Comparison of ENCODE assay signal across 12 cellular contexts in genomic region chr19:11453468-11454341, GRCh38. TPM values are rescaled to one million over a fixed set of nuclear protein-coding genes. Genes with fewer than 3 reads are reported as not detected.
DNase-seq lines count a peak whose midpoint lies in the region; ATAC-seq, FAIRE-seq and TF ChIP-seq lines count a peak whose summit lies in the region.
"Had no signal": no experiment of that assay in that cellular context is flagged by ENCODE, and none has a peak within 500 bp of the region (broad histone marks: within the 10 kb centered on the region; RNA-seq: fewer than 3 reads in every experiment).

No MANE protein-coding gene starts in this region.

- no peaks in the 10 kb centered on the region for H3K9me3 Mint-ChIP-seq in activated T-cell treated with anti-CD3 and anti-CD28 coated beads, Interleukin-2, amount 50 U/mL, for 4 hours
- H3K9me3 Mint-ChIP-seq: CD4-positive, alpha-beta memory T cell had no signal

- H2AFZ ChIP-seq in OCI-LY7 (ENCODE audit: low read length) (no peak overlapping the region), endothelial cell of umbilical vein (ENCODE audit: low read depth, low read length) (no peak overlapping the region)

- no peaks in the 10 kb centered on the region for H3K9me2 ChIP-seq in OCI-LY7 (ENCODE audit: insufficient read depth, low read length)

- H3K4me1 Mint-ChIP-seq in activated T-cell treated with anti-CD3 and anti-CD28 coated beads, Interleukin-2, amount 50 U/mL, for 4 hours (ENCODE audit: low read depth), result no peaks in the 10 kb centered on the region

- POLR2A ChIA-PET in OCI-LY7 (lab: Charles Lee), result no interaction called here
- POLR2A ChIA-PET in endothelial cell of umbilical vein (lab: Charles Lee), result no interaction called here

- peak; percentile 42 to 43 for ATAC-seq in activated T-cell treated with anti-CD3 and anti-CD28 coated beads, Interleukin-2, amount 50 U/mL, for 4 hours

- H3K79me2 ChIP-seq in OCI-LY7 (ENCODE audit: insufficient read depth, low read depth, low read length) (no peaks in the 10 kb centered on the region), endothelial cell of umbilical vein (ENCODE audit: control insufficient read depth, insufficient read depth, low read length) (no peaks in the 10 kb centered on the region)

- TF ChIP-seq POLR2A in endothelial cell of umbilical vein (IDR thresholded peaks at IDR 0.05; ENCODE audit: low read depth, low read length), result no peak

- H3K27ac ChIP-seq in OCI-LY7 (ENCODE audit: low read depth, low read length, poor library complexity, severe bottlenecking) (no peak overlapping the region), endothelial cell of umbilical vein (ENCODE audit: insufficient read depth, low read depth, low read length) (no peak overlapping the region)
- H3K27ac ChIP-seq: heart left ventricle had no signal

- no peaks in the 10 kb centered on the region for H3K27me3 Mint-ChIP-seq in activated T-cell treated with anti-CD3 and anti-CD28 coated beads, Interleukin-2, amount 50 U/mL, for 4 hours (ENCODE audit: low read depth)

- intact Hi-C loops in OCI-LY7 (cut with micrococcal nuclease; ENCODE audit: unreplicated experiment) (loop anchor here (2.0 kb wide), 1 partner anchor 29 kb away; no protein-coding TSS in a partner anchor), endothelial cell of umbilical vein (cut with micrococcal nuclease) (no loop called here)

- H3K4me1 ChIP-seq in OCI-LY7 (ENCODE audit: insufficient read depth, low read length, poor library complexity, severe bottlenecking) (peaks cover 12% of the 10 kb centered on the region), endothelial cell of umbilical vein (ENCODE audit: control insufficient read depth, extremely low read depth, insufficient read depth, low read length) (no peaks in the 10 kb centered on the region)

- TF ChIP-seq CTCF in OCI-LY7 (conservative IDR thresholded peaks at IDR 0.05; ENCODE audit: low read length), result peak; percentile 87
- peak; percentile 20 to 44 for TF ChIP-seq CTCF in endothelial cell of umbilical vein (IDR thresholded peaks at IDR 0.05; ENCODE audit: extremely low read depth in 1 of 2, insufficient read depth in 1 of 2, low read depth in 1 of 2, low read length in 2 of 2)

- dilution Hi-C loops in endothelial cell of umbilical vein (cut with MboI; ENCODE audit: extremely low pct_ligation_motif_present, low sequenced_read_pairs), result no loop called here

- H3K4me2 ChIP-seq in OCI-LY7 (ENCODE audit: low read length) (no peak overlapping the region), endothelial cell of umbilical vein (ENCODE audit: insufficient read depth, low read length) (no peak overlapping the region)

- no peak overlapping the region for H3K9ac ChIP-seq in endothelial cell of umbilical vein (replicated peaks; ENCODE audit: extremely low read depth, insufficient read depth, low read length)

- no peak for FAIRE-seq in endothelial cell of umbilical vein (lab: Jason Lieb, UNC)

- H4K20me1 ChIP-seq in OCI-LY7 (ENCODE audit: insufficient read depth, low read length) (no peaks in the 10 kb centered on the region), endothelial cell of umbilical vein (replicated peaks; ENCODE audit: control insufficient read depth, extremely low read depth, insufficient read depth, low read length) (no peaks in the 10 kb centered on the region)

- peaks cover 4% of the 10 kb centered on the region for H3K36me3 Mint-ChIP-seq in activated T-cell treated with anti-CD3 and anti-CD28 coated beads, Interleukin-2, amount 50 U/mL, for 4 hours (ENCODE audit: insufficient read depth)

- no TSS peak for BruUV-seq in OCI-LY7 (replicated peaks; lab: Mats Ljungman, UMichigan)
- BruUV-seq in endothelial cell of umbilical vein (replicated peaks; lab: Mats Ljungman, UMichigan), result no TSS peak

- DNase-seq in activated T-cell treated with anti-CD3 and anti-CD28 coated beads, Interleukin-2, amount 50 U/mL, for 4 hours, result no peak
- no peak for DNase-seq in activated T-cell treated with anti-CD3 and anti-CD28 coated beads for 4 hours
- DNase-seq in OCI-LY7 (ENCODE audit: low spot score), result peak; percentile 44
- no peak for DNase-seq in endothelial cell of umbilical vein (ENCODE audit: low read depth, low spot score)
- DNase-seq in stimulated activated naive CD4-positive, alpha-beta T cell treated with Interleukin-2 at 50 U/mL for 16 hours (lab: John Stamatoyannopoulos, UW), result peak; percentile 9
- DNase-seq in NCI-H2171 treated with DMSO at 0.1 percent for 48 hours (lab: John Stamatoyannopoulos, UW), result no peak
- no peak for DNase-seq in epidermal melanocyte (ENCODE audit: insufficient read length, low spot score)
- no peak for DNase-seq in NCI-H1930 (lab: John Stamatoyannopoulos, UW)
- DNase-seq: heart left ventricle, retina had no signal

- no peak overlapping the region for H3K4me3 Mint-ChIP-seq in activated T-cell treated with anti-CD3 and anti-CD28 coated beads, Interleukin-2, amount 50 U/mL, for 4 hours
- H3K4me3 Mint-ChIP-seq: CD4-positive, alpha-beta memory T cell had no signal

- no peaks in the 10 kb centered on the region for H3K9me1 ChIP-seq in endothelial cell of umbilical vein (replicated peaks; ENCODE audit: control insufficient read depth, extremely low read depth, insufficient read depth, low read length)

- CTCF ChIA-PET in OCI-LY7 (lab: Charles Lee; ENCODE audit: unreplicated experiment), result no interaction called here
- CTCF ChIA-PET in endothelial cell of umbilical vein (lab: Charles Lee), result no interaction called here

- H3K27me3 ChIP-seq in endothelial cell of umbilical vein (ENCODE audit: control insufficient read depth in 2 of 2, insufficient read depth in 2 of 2, low read length in 2 of 2), result no peaks in the 10 kb centered on the region

- peaks cover 21% of the 10 kb centered on the region for H3K36me3 ChIP-seq in OCI-LY7 (ENCODE audit: insufficient read depth, low read length)
- peaks cover 2 to 4% of the 10 kb centered on the region in 2 experiments for H3K36me3 ChIP-seq in endothelial cell of umbilical vein (ENCODE audit: control insufficient read depth in 2 of 2, extremely low read depth in 1 of 2, insufficient read depth in 2 of 2, low read length in 2 of 2)

- no peaks in the 10 kb centered on the region for H3K9me3 ChIP-seq in OCI-LY7 (ENCODE audit: low read length)
- H3K9me3 ChIP-seq in endothelial cell of umbilical vein (replicated peaks; ENCODE audit: control insufficient read depth, insufficient read depth, low read length), result no peaks in the 10 kb centered on the region
- H3K9me3 ChIP-seq: heart left ventricle had no signal

- H3K4me3 ChIP-seq in OCI-LY7 (ENCODE audit: low read depth, low read length, poor library complexity, severe bottlenecking) (no peak overlapping the region), endothelial cell of umbilical vein (replicated peaks in 1 of 3; ENCODE audit: insufficient read depth in 1 of 3, low read depth in 1 of 3, low read length in 3 of 3) (no peak overlapping the region)
- H3K4me3 ChIP-seq: heart left ventricle had no signal

RNA-seq across cellular contexts. Expression of gene PRKCSH, which starts 18.3 kb away (rescaled TPM):
- total RNA-seq in activated T-cell treated with anti-CD3 and anti-CD28 coated beads, Interleukin-2, amount 50 U/mL, for 4 hours, result 100 to 1,000 TPM; 273 to 327 (median 319) TPM
- 61.8 and 95.6 TPM in 2 replicates for total RNA-seq in OCI-LY7 (2014; rRNA removed; shearing (Covaris generic))
- 271 and 297 TPM in 2 replicates for total RNA-seq in OCI-LY7 (2022)
- 387 and 425 TPM in 2 replicates for total RNA-seq in endothelial cell of umbilical vein
- 215 and 267 TPM in 2 replicates for polyA plus RNA-seq in endothelial cell of umbilical vein
- 150 and 165 TPM in 2 replicates for polyA plus RNA-seq in endothelial cell of umbilical vein (2011; cell fraction: cytosol; rRNA removed)
- 268 and 306 TPM in 2 replicates for polyA plus RNA-seq in endothelial cell of umbilical vein (2011; cell fraction: nucleus; rRNA removed)
- polyA plus RNA-seq in endothelial cell of umbilical vein (2012), result 232 and 364 TPM in 2 replicates
- polyA minus RNA-seq in endothelial cell of umbilical vein, result 215 and 234 TPM in 2 replicates
- polyA minus RNA-seq in endothelial cell of umbilical vein (2011; cell fraction: cytosol; rRNA and poly(A)+ RNA removed), result 209 TPM
- polyA minus RNA-seq in endothelial cell of umbilical vein (2011; cell fraction: nucleus; rRNA and poly(A)+ RNA removed), result 100 and 102 TPM in 2 replicates

RNA-seq across cellular contexts. Expression of gene ODAD3, which starts 18.8 kb away (rescaled TPM):
- under 1 TPM in 1 of 3 donors, not detected in 2; 0.11 TPM for total RNA-seq in activated T-cell treated with anti-CD3 and anti-CD28 coated beads, Interleukin-2, amount 50 U/mL, for 4 hours
- total RNA-seq in OCI-LY7 (2014; rRNA removed; shearing (Covaris generic)), result 0.28 and 0.57 TPM in 2 replicates
- total RNA-seq in OCI-LY7 (2022), result 0.79 and 1.2 TPM in 2 replicates
- total RNA-seq in endothelial cell of umbilical vein, result 0.97 TPM in 1 of 2 replicates, not detected in the other
- 0.05 and 0.14 TPM in 2 replicates for polyA plus RNA-seq in endothelial cell of umbilical vein
- polyA plus RNA-seq in endothelial cell of umbilical vein (2011; cell fraction: cytosol; rRNA removed), result 0.08 and 0.17 TPM in 2 replicates
- 0.35 and 0.57 TPM in 2 replicates for polyA plus RNA-seq in endothelial cell of umbilical vein (2011; cell fraction: nucleus; rRNA removed)
- polyA plus RNA-seq in endothelial cell of umbilical vein (2012), result 0.19 and 0.37 TPM in 2 replicates
- not detected in 2 replicates for polyA minus RNA-seq in endothelial cell of umbilical vein
- polyA minus RNA-seq in endothelial cell of umbilical vein (2011; cell fraction: cytosol; rRNA and poly(A)+ RNA removed), result 1.0 TPM
- polyA minus RNA-seq in endothelial cell of umbilical vein (2011; cell fraction: nucleus; rRNA and poly(A)+ RNA removed), result not detected in 2 replicates
- total RNA-seq: CD4-positive, alpha-beta memory T cell had no signal
- polyA plus RNA-seq: CD4-positive, alpha-beta memory T cell had no signal

RNA-seq across cellular contexts. Expression of gene ELAVL3, which starts 27.1 kb away (rescaled TPM):
- total RNA-seq in activated T-cell treated with anti-CD3 and anti-CD28 coated beads, Interleukin-2, amount 50 U/mL, for 4 hours, result under 1 TPM in 1 of 3 donors, not detected in 2; 0.19 TPM
- total RNA-seq in OCI-LY7 (2014; rRNA removed; shearing (Covaris generic)), result 0.95 TPM in 1 of 2 replicates, not detected in the other
- 0.30 TPM in 1 of 2 replicates, not detected in the other for total RNA-seq in OCI-LY7 (2022)
- 0.07 TPM in 1 of 2 replicates, not detected in the other for total RNA-seq in endothelial cell of umbilical vein
- polyA plus RNA-seq in endothelial cell of umbilical vein, result not detected in 2 replicates
- polyA plus RNA-seq in endothelial cell of umbilical vein (2011; cell fraction: cytosol; rRNA removed), result not detected in 2 replicates
- not detected in 2 replicates for polyA plus RNA-seq in endothelial cell of umbilical vein (2011; cell fraction: nucleus; rRNA removed)
- polyA plus RNA-seq in endothelial cell of umbilical vein (2012), result not detected in 2 replicates
- not detected in 2 replicates for polyA minus RNA-seq in endothelial cell of umbilical vein
- not detected for polyA minus RNA-seq in endothelial cell of umbilical vein (2011; cell fraction: cytosol; rRNA and poly(A)+ RNA removed)
- polyA minus RNA-seq in endothelial cell of umbilical vein (2011; cell fraction: nucleus; rRNA and poly(A)+ RNA removed), result not detected in 2 replicates
- total RNA-seq: CD4-positive, alpha-beta memory T cell; subcutaneous adipose tissue had no signal
- polyA plus RNA-seq: CD4-positive, alpha-beta memory T cell had no signal

RNA-seq across cellular contexts. Expression of gene RGL3, which starts 34.6 kb away (rescaled TPM):
- under 1 TPM in 2 of 3 donors, not detected in 1; 0.29 to 0.51 TPM for total RNA-seq in activated T-cell treated with anti-CD3 and anti-CD28 coated beads, Interleukin-2, amount 50 U/mL, for 4 hours
- total RNA-seq in OCI-LY7 (2014; rRNA removed; shearing (Covaris generic)), result 0.41 TPM in 1 of 2 replicates, not detected in the other
- 0.49 and 0.61 TPM in 2 replicates for total RNA-seq in OCI-LY7 (2022)
- total RNA-seq in endothelial cell of umbilical vein, result 1.7 and 5.2 TPM in 2 replicates
- 0.23 and 0.56 TPM in 2 replicates for polyA plus RNA-seq in endothelial cell of umbilical vein
- polyA plus RNA-seq in endothelial cell of umbilical vein (2011; cell fraction: cytosol; rRNA removed), result 0.10 and 0.36 TPM in 2 replicates
- 2.1 and 3.6 TPM in 2 replicates for polyA plus RNA-seq in endothelial cell of umbilical vein (2011; cell fraction: nucleus; rRNA removed)
- polyA plus RNA-seq in endothelial cell of umbilical vein (2012), result 0.21 and 0.40 TPM in 2 replicates
- polyA minus RNA-seq in endothelial cell of umbilical vein, result 0.45 TPM in 1 of 2 replicates, not detected in the other
- polyA minus RNA-seq in endothelial cell of umbilical vein (2011; cell fraction: cytosol; rRNA and poly(A)+ RNA removed), result 8.7 TPM
- 0.87 and 0.96 TPM in 2 replicates for polyA minus RNA-seq in endothelial cell of umbilical vein (2011; cell fraction: nucleus; rRNA and poly(A)+ RNA removed)
- total RNA-seq: CD4-positive, alpha-beta memory T cell had no signal
- polyA plus RNA-seq: CD4-positive, alpha-beta memory T cell had no signal

RNA-seq across cellular contexts. Expression of gene ZNF653, which starts 51.9 kb away (rescaled TPM):
- 10 to 100 TPM; 12.3 to 16.9 (median 13.9) TPM for total RNA-seq in activated T-cell treated with anti-CD3 and anti-CD28 coated beads, Interleukin-2, amount 50 U/mL, for 4 hours
- 12.3 and 14.1 TPM in 2 replicates for total RNA-seq in OCI-LY7 (2014; rRNA removed; shearing (Covaris generic))
- 17.9 and 21.5 TPM in 2 replicates for total RNA-seq in OCI-LY7 (2022)
- total RNA-seq in endothelial cell of umbilical vein, result 7.0 and 9.8 TPM in 2 replicates
- polyA plus RNA-seq in endothelial cell of umbilical vein, result 7.1 and 8.7 TPM in 2 replicates
- 8.4 and 10.9 TPM in 2 replicates for polyA plus RNA-seq in endothelial cell of umbilical vein (2011; cell fraction: cytosol; rRNA removed)
- polyA plus RNA-seq in endothelial cell of umbilical vein (2011; cell fraction: nucleus; rRNA removed), result 18.7 and 21.3 TPM in 2 replicates
- 5.3 and 5.9 TPM in 2 replicates for polyA plus RNA-seq in endothelial cell of umbilical vein (2012)
- 3.2 TPM in 2 replicates for polyA minus RNA-seq in endothelial cell of umbilical vein
- polyA minus RNA-seq in endothelial cell of umbilical vein (2011; cell fraction: cytosol; rRNA and poly(A)+ RNA removed), result 4.7 TPM
- polyA minus RNA-seq in endothelial cell of umbilical vein (2011; cell fraction: nucleus; rRNA and poly(A)+ RNA removed), result 5.5 and 7.1 TPM in 2 replicates

Comparison
In these comparisons a context has a peak if more than half of its experiments do, and no peak if none do; other contexts are left out.
1. DNase-seq: peak in OCI-LY7 (single experiment) and stimulated activated naive CD4-positive, alpha-beta T cell treated with Interleukin-2 at 50 U/mL for 16 hours (single experiment); none in activated T-cell treated with anti-CD3 and anti-CD28 coated beads, Interleukin-2, amount 50 U/mL, for 4 hours (single experiment), activated T-cell treated with anti-CD3 and anti-CD28 coated beads for 4 hours (single experiment), endothelial cell of umbilical vein (single experiment), NCI-H2171 treated with DMSO at 0.1 percent for 48 hours (single experiment), epidermal melanocyte (single experiment) and NCI-H1930 (0 of 2).